In genomic region chr17:31068291-31068690, GRCh38 we compare ENCODE assay signal across 9 cellular contexts. TPM values are rescaled to one million over a fixed set of nuclear protein-coding genes. Genes with fewer than 3 reads are reported as not detected.
DNase-seq lines count a peak whose midpoint lies in the region; ATAC-seq, FAIRE-seq and TF ChIP-seq lines count a peak whose summit lies in the region.
"Had no signal": no experiment of that assay in that cellular context is flagged by ENCODE, and none has a peak within 500 bp of the region (broad histone marks: within the 10 kb centered on the region; RNA-seq: fewer than 3 reads in every experiment).

No MANE protein-coding gene starts in this region.

- WGBS in small intestine, 3 donors, result 46 to 66% (median 53%) methylated on average over 4 of the region's 4 CpGs

- H3K9me3 ChIP-seq in small intestine (ENCODE audit: control insufficient read depth, low read depth), result no peaks in the 10 kb centered on the region
- H3K9me3 ChIP-seq: thoracic aorta had no signal

- ATAC-seq in foreskin keratinocyte (peak; percentile 21), HG03378 (IDR thresholded peaks at IDR 0.05; ENCODE audit: unreplicated experiment) (no peak)

- H3K27ac ChIP-seq in foreskin keratinocyte (no peak overlapping the region), small intestine (ENCODE audit: low read depth in 1 of 2, low read length in 1 of 2) (peak overlapping the region; percentile 62 to 84)

- H3K36me3 ChIP-seq in small intestine (ENCODE audit: control insufficient read depth in 2 of 2, insufficient read depth in 2 of 2, low read length in 2 of 2), result no peaks in the 10 kb centered on the region
- H3K36me3 ChIP-seq: thoracic aorta had no signal

- no peak for FAIRE-seq in small intestine (lab: Jason Lieb, UNC)

- peak; percentile 64 for TF ChIP-seq CTCF in foreskin keratinocyte (conservative IDR thresholded peaks at IDR 0.05)

- H3K4me3 ChIP-seq in small intestine (ENCODE audit: low read depth in 1 of 2, low read length in 2 of 2), result no peak overlapping the region
- H3K4me3 ChIP-seq: thoracic aorta had no signal

- H3K4me1 ChIP-seq in foreskin keratinocyte (peaks cover 25% of the 10 kb centered on the region), small intestine (ENCODE audit: control insufficient read depth in 2 of 2, insufficient read depth in 1 of 2, low read depth in 1 of 2, low read length in 1 of 2) (peaks cover 0 to 6% of the 10 kb centered on the region in 2 donors)

- DNase-seq in NCI-H2029 treated with DMSO at 0.1 percent for 48 hours (lab: John Stamatoyannopoulos, UW) (peak; percentile 1), NCI-H2029 (lab: John Stamatoyannopoulos, UW) (no peak), NCI-H526 treated with DMSO at 0.1 percent for 48 hours (lab: John Stamatoyannopoulos, UW) (peak; percentile 13), foreskin keratinocyte (peak in 1 of 2 donors; percentile 37), small intestine (peak; percentile 59), occipital lobe (lab: John Stamatoyannopoulos, UW) (no peak)
- DNase-seq in activated CD8-positive, alpha-beta memory T cell treated with anti-CD3 and anti-CD28 coated beads for 24 hours, result peak; percentile 64

- H3K27me3 ChIP-seq in foreskin keratinocyte (no peaks in the 10 kb centered on the region), small intestine (ENCODE audit: control insufficient read depth in 2 of 2, insufficient read depth in 2 of 2, low read length in 2 of 2) (no peaks in the 10 kb centered on the region)

RNA-seq across cellular contexts. Expression of gene NF1, which starts 26.5 kb away (rescaled TPM):
- total RNA-seq in foreskin keratinocyte (31.1 and 35.7 TPM in 2 replicates), occipital lobe (107 TPM)
- polyA plus RNA-seq in foreskin keratinocyte (3.7 and 4.1 TPM in 2 replicates), small intestine (10 to 100 TPM in 1 of 3 donors, 1 to 10 TPM in 2; 7.7 to 11.1 (median 7.8) TPM)

Comparison
In these comparisons a context has a peak if more than half of its experiments do, and no peak if none do; other contexts are left out.
1. DNase-seq: peak in NCI-H2029 treated with DMSO at 0.1 percent for 48 hours (single experiment), NCI-H526 treated with DMSO at 0.1 percent for 48 hours (single experiment), activated CD8-positive, alpha-beta memory T cell treated with anti-CD3 and anti-CD28 coated beads for 24 hours (single experiment) and small intestine (single experiment); none in NCI-H2029 (single experiment) and occipital lobe (single experiment).